28 cellular contexts compared by ENCODE assay signal in the genomic region with DNA sequence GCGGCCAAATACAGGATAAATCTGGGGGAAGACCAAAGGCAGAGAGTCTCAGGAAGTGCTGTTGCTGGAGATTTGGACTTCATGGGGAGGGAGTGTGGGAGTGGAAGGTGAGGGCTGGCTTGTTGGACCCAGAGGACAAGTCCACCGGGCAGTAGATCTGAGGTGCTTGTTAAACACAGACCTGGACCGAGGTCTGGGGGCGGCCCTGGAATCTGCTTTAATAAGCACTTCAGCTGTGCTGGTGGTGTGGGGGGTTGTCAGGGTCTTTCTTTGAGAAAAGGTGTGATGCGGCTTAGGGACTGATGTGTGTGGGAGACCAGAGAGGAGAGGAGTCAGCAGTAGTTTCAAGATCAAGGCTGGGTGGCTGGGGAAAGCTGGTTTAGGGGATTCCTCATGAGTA.
"Had no signal": no experiment of that assay in that cellular context is flagged by ENCODE, and none has a peak within 500 bp of the region (broad histone marks: within the 10 kb centered on the region; RNA-seq: fewer than 3 reads in every experiment).

No MANE protein-coding gene starts in this region.

- H3K9me3 ChIP-seq: SJSA1 had no signal

- H3K27me3 ChIP-seq: SJSA1 had no signal

- H3K27me3 Mint-ChIP-seq: activated CD4-positive, alpha-beta T cell treated with anti-CD3 and anti-CD28 coated beads for 36 hours; activated CD8-positive, alpha-beta memory T cell treated with anti-CD3 and anti-CD28 coated beads, Interleukin-2, amount 10 ng/mL, durations not matched to agents 7 days and 5 days; activated naive CD8-positive, alpha-beta T cell treated with anti-CD3 and anti-CD28 coated beads for 36 hours; activated T-cell treated with anti-CD3 and anti-CD28 coated beads, Interleukin-2, amount 50 U/mL, for 24 hours had no signal

- H3K9me3 Mint-ChIP-seq: activated naive CD4-positive, alpha-beta T cell treated with anti-CD3 and anti-CD28 coated beads for 36 hours; activated naive CD8-positive, alpha-beta T cell treated with anti-CD3 and anti-CD28 coated beads for 36 hours; activated T-cell treated with anti-CD3 and anti-CD28 coated beads, Interleukin-2, amount 50 U/mL, for 24 hours; activated T-helper 1 cell treated with anti-CD3 and anti-CD28 coated beads, Interleukin-12 subunit alpha, Interleukin-12 subunit beta, Interleukin-2, Interleukin-4 antibody, amounts not matched to agents 30 ng/mL and 10 ng/mL and 1 ng/mL, durations not matched to agents 14 hours and 24 hours and 36 hours; T-helper 1 cell treated with Interleukin-12 subunit alpha and Interleukin-12 subunit beta and Interleukin-4 antibody, amounts not matched to agents 30 μg/mL and 1 μg/mL, for 36 hours had no signal

- H3K4me3 ChIP-seq: SJSA1 had no signal

- H3K4me3 Mint-ChIP-seq: activated CD4-positive, alpha-beta T cell treated with anti-CD3 and anti-CD28 coated beads for 36 hours; activated CD8-positive, alpha-beta memory T cell treated with anti-CD3 and anti-CD28 coated beads, Interleukin-2, amount 10 ng/mL, durations not matched to agents 7 days and 5 days; activated CD8-positive, alpha-beta T cell treated with anti-CD3 and anti-CD28 coated beads, Interleukin-2, amount 10 ng/mL, durations not matched to agents 7 days and 5 days; activated naive CD4-positive, alpha-beta T cell treated with anti-CD3 and anti-CD28 coated beads for 36 hours; activated naive CD8-positive, alpha-beta T cell treated with anti-CD3 and anti-CD28 coated beads for 36 hours; activated T-cell treated with anti-CD3 and anti-CD28 coated beads, Interleukin-2, amount 50 U/mL, for 24 hours; activated T-helper 1 cell treated with anti-CD3 and anti-CD28 coated beads, Interleukin-12 subunit alpha, Interleukin-12 subunit beta, Interleukin-2, Interleukin-4 antibody, amounts not matched to agents 30 ng/mL and 10 ng/mL and 1 ng/mL, durations not matched to agents 14 hours and 24 hours and 36 hours; T-helper 1 cell treated with Interleukin-12 subunit alpha and Interleukin-12 subunit beta and Interleukin-4 antibody, amounts not matched to agents 30 μg/mL and 1 μg/mL, for 36 hours had no signal

- H3K27ac ChIP-seq: SJSA1, WERI-Rb-1 had no signal

- H3K27ac Mint-ChIP-seq: activated CD4-positive, alpha-beta T cell treated with anti-CD3 and anti-CD28 coated beads for 36 hours; activated CD8-positive, alpha-beta memory T cell treated with anti-CD3 and anti-CD28 coated beads, Interleukin-2, amount 10 ng/mL, durations not matched to agents 7 days and 5 days; activated CD8-positive, alpha-beta T cell treated with anti-CD3 and anti-CD28 coated beads, Interleukin-2, amount 10 ng/mL, durations not matched to agents 7 days and 5 days; activated naive CD4-positive, alpha-beta T cell treated with anti-CD3 and anti-CD28 coated beads for 36 hours; activated naive CD8-positive, alpha-beta T cell treated with anti-CD3 and anti-CD28 coated beads for 36 hours; activated T-cell treated with anti-CD3 and anti-CD28 coated beads, Interleukin-2, amount 50 U/mL, for 24 hours; activated T-helper 1 cell treated with anti-CD3 and anti-CD28 coated beads, Interleukin-12 subunit alpha, Interleukin-12 subunit beta, Interleukin-2, Interleukin-4 antibody, amounts not matched to agents 30 ng/mL and 10 ng/mL and 1 ng/mL, durations not matched to agents 14 hours and 24 hours and 36 hours; T-helper 1 cell treated with Interleukin-12 subunit alpha and Interleukin-12 subunit beta and Interleukin-4 antibody, amounts not matched to agents 30 μg/mL and 1 μg/mL, for 36 hours had no signal

- ATAC-seq: activated CD4-positive, alpha-beta T cell treated with anti-CD3 and anti-CD28 coated beads for 36 hours; activated CD8-positive, alpha-beta memory T cell treated with anti-CD3 and anti-CD28 coated beads, Interleukin-2, amount 10 ng/mL, durations not matched to agents 7 days and 5 days; activated CD8-positive, alpha-beta T cell treated with anti-CD3 and anti-CD28 coated beads, Interleukin-2, amount 10 ng/mL, durations not matched to agents 7 days and 5 days; Panc1; SK-N-SH treated with all-trans-retinoic acid at 6 μM for 48 hours had no signal

- DNase-seq: activated CD4-positive, alpha-beta T cell treated with anti-CD3 and anti-CD28 coated beads for 36 hours; activated CD4-positive, alpha-beta T cell treated with anti-CD3 and anti-CD28 coated beads, Interleukin-2, amount 50 U/mL, for 4 hours; activated CD8-positive, alpha-beta memory T cell treated with anti-CD3 and anti-CD28 coated beads, Interleukin-2, amount 10 ng/mL, durations not matched to agents 7 days and 5 days; activated CD8-positive, alpha-beta T cell treated with anti-CD3 and anti-CD28 coated beads, Interleukin-2, amount 10 ng/mL, durations not matched to agents 7 days and 5 days; activated effector memory CD4-positive, alpha-beta T cell treated with anti-CD3 and anti-CD28 coated beads, Interleukin-2, amount 50 U/mL, for 16 hours; activated naive CD4-positive, alpha-beta T cell treated with anti-CD3 and anti-CD28 coated beads for 36 hours; activated naive CD8-positive, alpha-beta T cell treated with anti-CD3 and anti-CD28 coated beads for 36 hours; activated T-cell treated with anti-CD3 and anti-CD28 coated beads, Interleukin-2, amount 50 U/mL, for 24 hours; caudate nucleus; IMR-90; Kasumi-1; KBM-7; NCI-H1048; NCI-H146; NCI-H187 treated with DMSO at 0.1 percent for 48 hours; NCI-H2171; NCI-H226; NCI-H526 treated with DMSO at 0.1 percent for 48 hours; NK-92 treated with Interleukin-12 subunit alpha and Interleukin-12 subunit beta, amount 100 ng/mL, for 24 hours; OCI-M1; RPMI8226; SHP77; WERI-Rb-1 had no signal
